ENCODE assay signal across 1 cellular context in genomic region chr16:48546774-48547173, GRCh38.
A peak's percentile ranks its signal among the peaks of the same experiment; 100 is the strongest.
TF ChIP-seq lines count a peak whose summit lies in the region.

No MANE protein-coding gene starts in this region.

TF ChIP-seq in HepG2, 621 proteins besides CTCF, POLR2A, EP300 and RAD21 (continued from another document and continues in another):
- TF ChIP-seq ATF5 (CRISPR knock-in tag; IDR thresholded peaks at IDR 0.05; ENCODE audit: low read depth): no peak
- peak; percentile 21; the same call in 1 of the 3 replicates for TF ChIP-seq MXI1 (IDR thresholded peaks at IDR 0.05; ENCODE audit: borderline replicate concordance, low read depth, low read length)
- TF ChIP-seq USF2 (IDR thresholded peaks at IDR 0.05; ENCODE audit: low read depth, low read length): no peak
- no peak for TF ChIP-seq USF2 (CRISPR knock-in tag; IDR thresholded peaks at IDR 0.05; ENCODE audit: borderline replicate concordance)
- TF ChIP-seq GATAD2A (CRISPR knock-in tag; IDR thresholded peaks at IDR 0.05): peak; percentile 58; the same call in 1 of the 2 replicates
- TF ChIP-seq CREB3 (CRISPR knock-in tag; IDR thresholded peaks at IDR 0.05): no peak
- no peak for TF ChIP-seq ZNF746 (CRISPR knock-in tag; IDR thresholded peaks at IDR 0.05)
- no peak for TF ChIP-seq KAT7 (CRISPR knock-in tag; IDR thresholded peaks at IDR 0.05; ENCODE audit: borderline replicate concordance)
- TF ChIP-seq ZNF180 (CRISPR knock-in tag; IDR thresholded peaks at IDR 0.05; ENCODE audit: borderline replicate concordance, low read depth): no peak
- TF ChIP-seq NFE2 (CRISPR knock-in tag; IDR thresholded peaks at IDR 0.05): no peak
- TF ChIP-seq ZNF275 (CRISPR knock-in tag; IDR thresholded peaks at IDR 0.05; ENCODE audit: borderline replicate concordance): no peak
- TF ChIP-seq THRA (CRISPR knock-in tag; IDR thresholded peaks at IDR 0.05; ENCODE audit: borderline replicate concordance): no peak
- TF ChIP-seq ZNF678 (CRISPR knock-in tag; IDR thresholded peaks at IDR 0.05): no peak
- TF ChIP-seq ZNF564 (CRISPR knock-in tag; IDR thresholded peaks at IDR 0.05): no peak
- no peak for TF ChIP-seq ZBTB25 (CRISPR knock-in tag; IDR thresholded peaks at IDR 0.05)
- TF ChIP-seq ZNF639 (CRISPR knock-in tag; conservative IDR thresholded peaks at IDR 0.05): no peak
- TF ChIP-seq ZSCAN12 (CRISPR knock-in tag; IDR thresholded peaks at IDR 0.05): no peak
- no peak for TF ChIP-seq NFYC (CRISPR knock-in tag; IDR thresholded peaks at IDR 0.05)
- no peak for TF ChIP-seq LCORL (IDR thresholded peaks at IDR 0.05)
- TF ChIP-seq LCORL (CRISPR knock-in tag; IDR thresholded peaks at IDR 0.05): no peak; the same call in 1 of the 2 replicates
- peak; percentile 27 to 78; a peak in 2 of 4 replicates for TF ChIP-seq NR2F1 (CRISPR knock-in tag; IDR thresholded peaks at IDR 0.05)
- no peak for TF ChIP-seq ZFP41 (CRISPR knock-in tag; IDR thresholded peaks at IDR 0.05; ENCODE audit: borderline replicate concordance)
- no peak for TF ChIP-seq ZNF720 (CRISPR knock-in tag; IDR thresholded peaks at IDR 0.05)
- TF ChIP-seq ARID2 (CRISPR knock-in tag; IDR thresholded peaks at IDR 0.05; ENCODE audit: borderline replicate concordance): no peak
- TF ChIP-seq ZFX (CRISPR knock-in tag; IDR thresholded peaks at IDR 0.05; ENCODE audit: low read depth): no peak
- no peak for TF ChIP-seq PREB (CRISPR knock-in tag; IDR thresholded peaks at IDR 0.05)
- no peak for TF ChIP-seq MTA1 (CRISPR knock-in tag; IDR thresholded peaks at IDR 0.05; ENCODE audit: borderline replicate concordance)
- TF ChIP-seq ZIK1 (CRISPR knock-in tag; IDR thresholded peaks at IDR 0.05; ENCODE audit: borderline replicate concordance, low read depth): no peak
- peak; percentile 91 for TF ChIP-seq HNF4A (CRISPR knock-in tag; IDR thresholded peaks at IDR 0.05)
- no peak for TF ChIP-seq STAT5B (CRISPR knock-in tag; IDR thresholded peaks at IDR 0.05)
- TF ChIP-seq HNF1B (CRISPR knock-in tag; IDR thresholded peaks at IDR 0.05): peak; percentile 70; the same call in 1 of the 2 replicates
- TF ChIP-seq TEAD3 (CRISPR knock-in tag; optimal IDR thresholded peaks at IDR 0.05; ENCODE audit: borderline replicate concordance): peak; percentile 75
- TF ChIP-seq ZNF451 (CRISPR knock-in tag; IDR thresholded peaks at IDR 0.05): no peak
- TF ChIP-seq PRDM15 (CRISPR knock-in tag; IDR thresholded peaks at IDR 0.05): no peak
- no peak for TF ChIP-seq ZNF816 (CRISPR knock-in tag; IDR thresholded peaks at IDR 0.05; ENCODE audit: borderline replicate concordance)
- 0 out of 2 replicates have a peak, but pooled peaks have one; percentile 28 for TF ChIP-seq NCOA2 (CRISPR knock-in tag; IDR thresholded peaks at IDR 0.05)
- no peak for TF ChIP-seq SRSF4 (IDR thresholded peaks at IDR 0.05; ENCODE audit: low read depth, low read length, poor library complexity, severe bottlenecking)
- TF ChIP-seq TOPORS (CRISPR knock-in tag; IDR thresholded peaks at IDR 0.05): no peak
- TF ChIP-seq FOXO1 (CRISPR knock-in tag; IDR thresholded peaks at IDR 0.05): peak; percentile 78; the same call in 1 of the 2 replicates
- no peak for TF ChIP-seq ASH2L (IDR thresholded peaks at IDR 0.05; ENCODE audit: insufficient read length, low read depth, low read length)
- TF ChIP-seq IRX3 (CRISPR knock-in tag; IDR thresholded peaks at IDR 0.05; ENCODE audit: borderline replicate concordance, low read depth): no peak
- no peak for TF ChIP-seq JARID2 (CRISPR knock-in tag; IDR thresholded peaks at IDR 0.05; ENCODE audit: insufficient replicate concordance)
- TF ChIP-seq SSRP1 (CRISPR knock-in tag; IDR thresholded peaks at IDR 0.05): no peak
- 0 out of 2 replicates have a peak, but pooled peaks have one; percentile 26 for TF ChIP-seq CREM (IDR thresholded peaks at IDR 0.05)
- TF ChIP-seq CREM (CRISPR knock-in tag; IDR thresholded peaks at IDR 0.05): no peak
- TF ChIP-seq CCAR2 (optimal IDR thresholded peaks at IDR 0.05; ENCODE audit: low read depth, low read length): no peak
- TF ChIP-seq ZNF563 (CRISPR knock-in tag; IDR thresholded peaks at IDR 0.05): no peak
- no peak for TF ChIP-seq RORA (CRISPR knock-in tag; IDR thresholded peaks at IDR 0.05)
- TF ChIP-seq PHF21A (CRISPR knock-in tag; IDR thresholded peaks at IDR 0.05): no peak; the same call in 1 of the 2 replicates
- no peak for TF ChIP-seq PTBP1 (IDR thresholded peaks at IDR 0.05; ENCODE audit: low read depth, low read length, poor library complexity, severe bottlenecking)
- no peak; the same call in 1 of the 2 replicates for TF ChIP-seq TFE3 (CRISPR knock-in tag; IDR thresholded peaks at IDR 0.05)
- TF ChIP-seq NR2F2 (IDR thresholded peaks at IDR 0.05; ENCODE audit: borderline replicate concordance, low read depth): peak; percentile 70; the same call in 1 of the 2 replicates
- no peak for TF ChIP-seq ZBTB38 (CRISPR knock-in tag; IDR thresholded peaks at IDR 0.05)
- TF ChIP-seq RFX3 (CRISPR knock-in tag; IDR thresholded peaks at IDR 0.05): 0 out of 2 replicates have a peak, but pooled peaks have one; percentile 26
